13 cellular contexts compared by ENCODE assay signal in the genomic region with DNA sequence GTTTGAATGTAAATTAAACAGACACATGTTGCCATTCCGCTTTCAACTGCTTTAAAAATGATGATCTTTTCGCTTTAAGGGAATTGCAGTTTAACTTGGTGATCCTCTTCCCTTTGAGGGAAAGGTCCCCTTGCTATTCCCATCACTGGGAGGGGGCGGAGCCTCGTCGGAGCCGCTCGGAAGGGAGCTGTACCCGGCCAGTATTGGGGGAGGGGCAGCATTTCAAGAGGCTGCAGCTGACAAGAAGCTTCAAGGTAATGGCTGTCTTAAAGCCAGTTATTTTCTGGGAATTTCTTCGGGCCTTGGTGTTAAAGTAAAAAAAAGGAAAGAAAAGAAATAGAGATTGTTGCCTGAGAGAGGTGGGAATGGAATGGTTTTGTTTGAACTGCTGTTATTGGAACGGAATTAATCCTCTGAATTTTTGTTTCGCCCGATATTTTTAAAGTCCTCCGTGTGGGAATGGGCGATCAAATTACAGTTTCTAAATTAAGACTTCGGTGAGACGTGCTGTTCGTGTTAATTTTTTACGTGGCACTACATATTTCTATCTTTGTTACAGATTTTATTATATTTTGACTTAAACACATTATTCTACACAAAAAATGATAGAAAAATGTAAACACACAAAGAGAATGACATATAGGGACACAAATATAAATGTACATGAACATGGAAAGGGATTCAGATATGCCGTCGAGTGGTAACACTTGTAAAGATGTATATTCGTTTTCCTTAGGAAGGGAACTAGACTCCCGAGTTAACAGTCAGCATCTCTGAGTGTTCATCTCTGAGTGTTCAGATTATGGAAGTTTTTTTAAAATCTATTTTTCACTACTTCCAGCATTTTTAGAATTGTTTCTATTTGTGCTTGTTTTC. TPM values are rescaled to one million over a fixed set of nuclear protein-coding genes. Genes with fewer than 3 reads are reported as not detected.
DNase-seq lines count a peak whose midpoint lies in the region; ATAC-seq, FAIRE-seq and TF ChIP-seq lines count a peak whose summit lies in the region.
"Had no signal": no experiment of that assay in that cellular context is flagged by ENCODE, and none has a peak within 500 bp of the region (broad histone marks: within the 10 kb centered on the region; RNA-seq: fewer than 3 reads in every experiment).

No MANE protein-coding gene starts in this region.

- no peaks in the 10 kb centered on the region for H3K9me1 ChIP-seq in endothelial cell of umbilical vein (replicated peaks; ENCODE audit: control insufficient read depth, extremely low read depth, insufficient read depth, low read length)

- dilution Hi-C loops in endothelial cell of umbilical vein (cut with MboI; ENCODE audit: extremely low pct_ligation_motif_present, low sequenced_read_pairs), result no loop called here

- H4K20me1 ChIP-seq in endothelial cell of umbilical vein (replicated peaks; ENCODE audit: control insufficient read depth, extremely low read depth, insufficient read depth, low read length), result no peaks in the 10 kb centered on the region

- H3K36me3 ChIP-seq in endothelial cell of umbilical vein (ENCODE audit: control insufficient read depth in 2 of 2, extremely low read depth in 1 of 2, insufficient read depth in 2 of 2, low read length in 2 of 2), result no peaks in the 10 kb centered on the region
- H3K36me3 ChIP-seq: WERI-Rb-1 had no signal

- H3K4me1 ChIP-seq in endothelial cell of umbilical vein (ENCODE audit: control insufficient read depth, extremely low read depth, insufficient read depth, low read length), result no peaks in the 10 kb centered on the region

- no peaks in the 10 kb centered on the region for H3K36me3 Mint-ChIP-seq in type B pancreatic cell

- BruUV-seq in endothelial cell of umbilical vein (replicated peaks; lab: Mats Ljungman, UMichigan), result no TSS peak

- H3K4me1 Mint-ChIP-seq in type B pancreatic cell (ENCODE audit: unreplicated experiment), result peaks cover 9% of the 10 kb centered on the region

- H3K27ac ChIP-seq in endothelial cell of umbilical vein (ENCODE audit: insufficient read depth, low read depth, low read length), result no peak overlapping the region
- H3K27ac ChIP-seq: WERI-Rb-1 had no signal

- no peak for TF ChIP-seq POLR2A in endothelial cell of umbilical vein (IDR thresholded peaks at IDR 0.05; ENCODE audit: low read depth, low read length)

- no peak for TF ChIP-seq CTCF in endothelial cell of umbilical vein (IDR thresholded peaks at IDR 0.05; ENCODE audit: extremely low read depth in 1 of 2, insufficient read depth in 1 of 2, low read depth in 1 of 2, low read length in 2 of 2)
- TF ChIP-seq CTCF in type B pancreatic cell (conservative IDR thresholded peaks at IDR 0.05), result no peak

- no peaks in the 10 kb centered on the region for H3K9me3 ChIP-seq in endothelial cell of umbilical vein (replicated peaks; ENCODE audit: control insufficient read depth, insufficient read depth, low read length)

- ATAC-seq in HG03097 (IDR thresholded peaks at IDR 0.05; ENCODE audit: low FRiP score, unreplicated experiment) (no peak), HG02870 (IDR thresholded peaks at IDR 0.05; ENCODE audit: unreplicated experiment) (no peak)

- intact Hi-C loops in endothelial cell of umbilical vein (cut with micrococcal nuclease), result no loop called here

- no peak overlapping the region for H3K9ac ChIP-seq in endothelial cell of umbilical vein (replicated peaks; ENCODE audit: extremely low read depth, insufficient read depth, low read length)

- peak; percentile 48 for FAIRE-seq in endothelial cell of umbilical vein (lab: Jason Lieb, UNC)
- FAIRE-seq: A204.1 had no signal

- H3K27me3 ChIP-seq in endothelial cell of umbilical vein (ENCODE audit: control insufficient read depth in 2 of 2, insufficient read depth in 2 of 2, low read length in 2 of 2), result no peaks in the 10 kb centered on the region

- no peaks in the 10 kb centered on the region for H3K9me3 Mint-ChIP-seq in type B pancreatic cell

- H3K4me2 ChIP-seq in endothelial cell of umbilical vein (ENCODE audit: insufficient read depth, low read length), result no peak overlapping the region

- DNase-seq in NCI-H187 (lab: John Stamatoyannopoulos, UW), result peak; percentile 37 to 49
- no peak for DNase-seq in NCI-H187 treated with DMSO at 0.1 percent for 48 hours (lab: John Stamatoyannopoulos, UW)
- DNase-seq in endothelial cell of umbilical vein (ENCODE audit: low read depth, low spot score), result no peak
- DNase-seq in medulla oblongata (ENCODE audit: extremely low spot score), result peak; percentile 51
- no peak for DNase-seq in type B pancreatic cell (ENCODE audit: extremely low spot score, unreplicated experiment)
- no peak for DNase-seq in CD1c-positive myeloid dendritic cell (ENCODE audit: extremely low spot score)
- DNase-seq: amniotic stem cell, NCI-H2171 treated with DMSO at 0.1 percent for 48 hours, WERI-Rb-1 had no signal

- no peak overlapping the region for H3K27ac Mint-ChIP-seq in type B pancreatic cell

- CTCF ChIA-PET in endothelial cell of umbilical vein (lab: Charles Lee), result no interaction called here

- H3K27me3 Mint-ChIP-seq in type B pancreatic cell, result no peaks in the 10 kb centered on the region

- H3K79me2 ChIP-seq in endothelial cell of umbilical vein (ENCODE audit: control insufficient read depth, insufficient read depth, low read length), result no peaks in the 10 kb centered on the region

- no peak overlapping the region for H2AFZ ChIP-seq in endothelial cell of umbilical vein (ENCODE audit: low read depth, low read length)

- H3K4me3 ChIP-seq in endothelial cell of umbilical vein (replicated peaks in 1 of 3; ENCODE audit: insufficient read depth in 1 of 3, low read depth in 1 of 3, low read length in 3 of 3), result no peak overlapping the region

- POLR2A ChIA-PET in endothelial cell of umbilical vein (lab: Charles Lee), result no interaction called here

- H3K4me3 Mint-ChIP-seq in type B pancreatic cell, result peak overlapping the region; percentile 86

TF ChIP-seq in endothelial cell of umbilical vein, 7 proteins besides CTCF, POLR2A, EP300 and RAD21:
- TF ChIP-seq FOS (IDR thresholded peaks at IDR 0.05; ENCODE audit: borderline replicate concordance, insufficient read depth, low read length) (no peak), POLR2AphosphoS5 (IDR thresholded peaks at IDR 0.05; ENCODE audit: insufficient read depth, low read depth, low read length) (no peak), MYC (IDR thresholded peaks at IDR 0.05; ENCODE audit: low read depth, low read length) (no peak), JUN (IDR thresholded peaks at IDR 0.05; ENCODE audit: borderline replicate concordance, insufficient read depth, insufficient read length, low read depth) (no peak), GATA2 (IDR thresholded peaks at IDR 0.05; ENCODE audit: insufficient read depth, insufficient read length, low read depth, low read length) (no peak), EZH2 (IDR thresholded peaks at IDR 0.05; ENCODE audit: borderline replicate concordance, low read depth, low read length, severe bottlenecking) (no peak)
- TF ChIP-seq, protein P1, sequence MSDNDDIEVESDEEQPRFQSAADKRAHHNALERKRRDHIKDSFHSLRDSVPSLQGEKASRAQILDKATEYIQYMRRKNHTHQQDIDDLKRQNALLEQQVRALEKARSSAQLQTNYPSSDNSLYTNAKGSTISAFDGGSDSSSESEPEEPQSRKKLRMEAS (IDR thresholded peaks at IDR 0.05; ENCODE audit: insufficient read depth, insufficient read length), result no peak
TF ChIP-seq in endothelial cell of umbilical vein: peak in this region for 0.

RNA-seq across cellular contexts. Expression of a gene that starts 9.2 kb away (rescaled TPM):
- total RNA-seq in endothelial cell of umbilical vein, result not detected in 2 replicates
- polyA plus RNA-seq in endothelial cell of umbilical vein, result not detected in 2 replicates
- polyA plus RNA-seq in endothelial cell of umbilical vein (2011; cell fraction: cytosol; rRNA removed), result not detected in 2 replicates
- not detected in 2 replicates for polyA plus RNA-seq in endothelial cell of umbilical vein (2011; cell fraction: nucleus; rRNA removed)
- polyA plus RNA-seq in endothelial cell of umbilical vein (2012), result not detected in 2 replicates
- polyA minus RNA-seq in endothelial cell of umbilical vein, result not detected in 2 replicates
- polyA minus RNA-seq in endothelial cell of umbilical vein (2011; cell fraction: cytosol; rRNA and poly(A)+ RNA removed), result not detected
- polyA minus RNA-seq in endothelial cell of umbilical vein (2011; cell fraction: nucleus; rRNA and poly(A)+ RNA removed), result not detected in 2 replicates
- total RNA-seq in type B pancreatic cell (ENCODE audit: low replicate concordance), result 0.79 and 3.8 TPM in 2 replicates
- total RNA-seq: mononuclear cell had no signal

Comparison
In these comparisons a context has a peak if more than half of its experiments do, and no peak if none do; other contexts are left out.
1. DNase-seq: peak in NCI-H187 (2 of 2) and medulla oblongata (single experiment); none in NCI-H187 treated with DMSO at 0.1 percent for 48 hours (single experiment), endothelial cell of umbilical vein (single experiment), type B pancreatic cell (single experiment) and CD1c-positive myeloid dendritic cell (single experiment).